Comparison of ENCODE assay signal across 19 cellular contexts in the genomic region with DNA sequence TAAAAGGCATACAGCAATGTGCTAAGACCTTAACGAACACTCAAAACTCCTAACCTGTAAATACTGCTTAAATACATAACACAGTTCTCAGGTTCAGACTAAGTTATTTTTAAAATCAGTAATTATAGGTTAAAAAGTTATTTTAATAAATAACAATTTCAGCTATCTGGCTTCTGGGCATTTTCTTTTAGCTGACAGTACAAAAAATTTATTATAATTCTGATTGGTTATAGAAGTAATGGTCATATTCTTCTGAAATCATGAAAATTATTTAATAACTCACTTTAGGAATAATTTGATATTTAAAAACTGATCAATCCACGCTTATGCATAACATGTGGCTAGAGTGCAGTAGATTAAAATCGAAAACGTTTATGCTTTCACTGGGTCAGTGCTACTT. TPM values are rescaled to one million over a fixed set of nuclear protein-coding genes. Genes with fewer than 3 reads are reported as not detected.
DNase-seq lines count a peak whose midpoint lies in the region; ATAC-seq, FAIRE-seq and TF ChIP-seq lines count a peak whose summit lies in the region.
"Had no signal": no experiment of that assay in that cellular context is flagged by ENCODE, and none has a peak within 500 bp of the region (broad histone marks: within the 10 kb centered on the region; RNA-seq: fewer than 3 reads in every experiment).

No MANE protein-coding gene starts in this region.

- no peak overlapping the region for H3K4me3 Mint-ChIP-seq in GM23338
- H3K4me3 Mint-ChIP-seq: B cell; CD4-positive, alpha-beta T cell; H9 had no signal

- no peak overlapping the region for H3K27ac Mint-ChIP-seq in GM23338
- H3K27ac Mint-ChIP-seq: B cell; CD4-positive, alpha-beta T cell; H9 had no signal

- no peaks in the 10 kb centered on the region; the same call in 1 of the 2 replicates for H3K9me3 ChIP-seq in Loucy (ENCODE audit: insufficient read depth, low read depth, low read length)
- no peaks in the 10 kb centered on the region for H3K9me3 ChIP-seq in SU-DHL-6 (ENCODE audit: insufficient read depth, low read length)
- H3K9me3 ChIP-seq in neutrophil = no peaks in the 10 kb centered on the region
- H3K9me3 ChIP-seq in small intestine (ENCODE audit: control insufficient read depth, low read depth) = no peaks in the 10 kb centered on the region
- no peaks in the 10 kb centered on the region for H3K9me3 ChIP-seq in psoas muscle

- H3K27me3 Mint-ChIP-seq in GM23338 (ENCODE audit: insufficient read depth, low read depth, poor library complexity) = no peaks in the 10 kb centered on the region
- H3K27me3 Mint-ChIP-seq: B cell; CD4-positive, alpha-beta T cell had no signal

- no peak for TF ChIP-seq CTCF in GM23338 (conservative IDR thresholded peaks at IDR 0.05; ENCODE audit: low read depth in 2 of 2)
- TF ChIP-seq CTCF in Loucy (conservative IDR thresholded peaks at IDR 0.05; ENCODE audit: low read length) = no peak
- no peak for TF ChIP-seq CTCF in SU-DHL-6 (IDR thresholded peaks at IDR 0.05; ENCODE audit: insufficient read depth, low read length, poor library complexity, severe bottlenecking)
- no peak for TF ChIP-seq CTCF in neutrophil (IDR thresholded peaks at IDR 0.05)
- no peak for TF ChIP-seq CTCF in psoas muscle (IDR thresholded peaks at IDR 0.05)

- no peaks in the 10 kb centered on the region for H3K79me2 ChIP-seq in GM23338 (replicated peaks; ENCODE audit: insufficient read depth)
- peaks cover 10% of the 10 kb centered on the region; the same call in 1 of the 2 replicates for H3K79me2 ChIP-seq in Loucy (ENCODE audit: insufficient read depth, low read length)
- no peaks in the 10 kb centered on the region for H3K79me2 ChIP-seq in SU-DHL-6 (ENCODE audit: insufficient read depth, low read length)

- H2AFZ ChIP-seq in GM23338 (0 out of 2 replicates have a peak overlapping the region, but pooled peaks have one; percentile 16), Loucy (ENCODE audit: low read length) (no peak overlapping the region), SU-DHL-6 (ENCODE audit: low read depth, low read length, severe bottlenecking) (no peak overlapping the region)

- FAIRE-seq in small intestine (lab: Jason Lieb, UNC) = no peak
- FAIRE-seq: GM12878, GM18507 had no signal

- no peaks in the 10 kb centered on the region for H3K27me3 ChIP-seq in GM23338 (ENCODE audit: insufficient read depth)
- H3K27me3 ChIP-seq in Loucy (ENCODE audit: insufficient read depth, low read length, poor library complexity, severe bottlenecking) = no peaks in the 10 kb centered on the region
- no peaks in the 10 kb centered on the region for H3K27me3 ChIP-seq in SU-DHL-6 (ENCODE audit: low read length)
- H3K27me3 ChIP-seq in neutrophil = no peaks in the 10 kb centered on the region
- no peaks in the 10 kb centered on the region for H3K27me3 ChIP-seq in small intestine (ENCODE audit: control insufficient read depth in 2 of 2, insufficient read depth in 2 of 2, low read length in 2 of 2)
- no peaks in the 10 kb centered on the region for H3K27me3 ChIP-seq in psoas muscle (ENCODE audit: insufficient read depth in 3 of 3, low read length in 2 of 3)

- no peaks in the 10 kb centered on the region for H3F3A ChIP-seq in GM23338 (replicated peaks; ENCODE audit: low read depth)
- peaks cover 23% of the 10 kb centered on the region for H3F3A ChIP-seq in Loucy (ENCODE audit: low read depth)
- peaks cover 10% of the 10 kb centered on the region for H3F3A ChIP-seq in SU-DHL-6 (ENCODE audit: insufficient read depth)

- H3K4me1 ChIP-seq in GM23338 (ENCODE audit: insufficient read depth) (no peaks in the 10 kb centered on the region), Loucy (ENCODE audit: insufficient read depth, low read length, poor library complexity, severe bottlenecking) (peaks cover 66% of the 10 kb centered on the region), neutrophil (ENCODE audit: control insufficient read depth in 1 of 2, insufficient read depth in 1 of 2, low read depth in 1 of 2, low read length in 1 of 2) (peaks cover 67 to 99% of the 10 kb centered on the region in 2 experiments), small intestine (ENCODE audit: control insufficient read depth in 2 of 2, insufficient read depth in 1 of 2, low read depth in 1 of 2, low read length in 1 of 2) (no peaks in the 10 kb centered on the region), psoas muscle (no peaks in the 10 kb centered on the region)

- intact Hi-C loops in psoas muscle (cut with DNase I) = no loop called here

- no peaks in the 10 kb centered on the region for H4K20me1 ChIP-seq in GM23338 (replicated peaks; ENCODE audit: insufficient read depth)
- no peaks in the 10 kb centered on the region for H4K20me1 ChIP-seq in Loucy (ENCODE audit: insufficient read depth, low read length, poor library complexity, severe bottlenecking)
- H4K20me1 ChIP-seq in SU-DHL-6 (ENCODE audit: low read depth, low read length) = no peaks in the 10 kb centered on the region

- peak overlapping the region; percentile 77 for H3K9ac ChIP-seq in Loucy (ENCODE audit: low read depth, low read length, poor library complexity, severe bottlenecking)
- H3K9ac ChIP-seq in SU-DHL-6 (ENCODE audit: low read length) = no peak overlapping the region

- H3K4me2 ChIP-seq in GM23338 = no peak overlapping the region
- peak overlapping the region; percentile 75 for H3K4me2 ChIP-seq in Loucy (ENCODE audit: low read depth, low read length, poor library complexity, severe bottlenecking)
- H3K4me2 ChIP-seq in SU-DHL-6 (ENCODE audit: low read depth, low read length, poor library complexity, severe bottlenecking) = peak overlapping the region; percentile 24

- H3K9me2 ChIP-seq in GM23338 (ENCODE audit: insufficient read depth) (no peaks in the 10 kb centered on the region), Loucy (replicated peaks; ENCODE audit: low read depth, low read length) (no peaks in the 10 kb centered on the region), SU-DHL-6 (replicated peaks; ENCODE audit: insufficient read depth, low read length) (no peaks in the 10 kb centered on the region)

- no peak overlapping the region for H3K27ac ChIP-seq in GM23338 (ENCODE audit: low read depth)
- no peak overlapping the region for H3K27ac ChIP-seq in SU-DHL-6 (ENCODE audit: low read depth, low read length)
- H3K27ac ChIP-seq in neutrophil = peak overlapping the region; percentile 74
- H3K27ac ChIP-seq in small intestine (ENCODE audit: low read depth in 1 of 2, low read length in 1 of 2) = no peak overlapping the region
- no peak overlapping the region for H3K27ac ChIP-seq in psoas muscle

- H3K4me1 Mint-ChIP-seq in GM23338 = peaks cover 13% of the 10 kb centered on the region
- H3K4me1 Mint-ChIP-seq: B cell had no signal

- peaks cover 9% of the 10 kb centered on the region; the same call in 2 of the 3 replicates for H3K36me3 Mint-ChIP-seq in GM23338 (ENCODE audit: low read depth)

- no peak overlapping the region for H3K4me3 ChIP-seq in GM23338
- peak overlapping the region; percentile 69 for H3K4me3 ChIP-seq in Loucy (ENCODE audit: low read length, poor library complexity, severe bottlenecking)
- no peak overlapping the region for H3K4me3 ChIP-seq in SU-DHL-6 (ENCODE audit: insufficient read depth, low read length, poor library complexity, severe bottlenecking)
- no peak overlapping the region for H3K4me3 ChIP-seq in neutrophil (ENCODE audit: low read depth in 1 of 2, low read length in 1 of 2)
- no peak overlapping the region for H3K4me3 ChIP-seq in small intestine (ENCODE audit: low read depth in 1 of 2, low read length in 2 of 2)
- H3K4me3 ChIP-seq in psoas muscle = no peak overlapping the region
- H3K4me3 ChIP-seq: GM12878 had no signal

- H3K36me3 ChIP-seq in GM23338 (ENCODE audit: insufficient read depth) (no peaks in the 10 kb centered on the region), Loucy (ENCODE audit: insufficient read depth, low read length) (no peaks in the 10 kb centered on the region; the same call in 1 of the 2 replicates), SU-DHL-6 (ENCODE audit: low read length) (0 out of 2 replicates have a peak, but pooled peaks cover under 1% of the 10 kb centered on the region), neutrophil (peaks cover 39% of the 10 kb centered on the region), small intestine (ENCODE audit: control insufficient read depth in 2 of 2, insufficient read depth in 2 of 2, low read length in 2 of 2) (no peaks in the 10 kb centered on the region), psoas muscle (ENCODE audit: insufficient read depth in 1 of 2, low read depth in 1 of 2) (no peaks in the 10 kb centered on the region)

- DNase-seq in GM23338 (ENCODE audit: low spot score) (no peak), small intestine (no peak), psoas muscle (no peak), Ammon's horn (ENCODE audit: low spot score) (no peak)
- DNase-seq: ACHN; C1 segment of cervical spinal cord; Calu3; CD4-positive, alpha-beta T cell; DMS 273 treated with DMSO at 0.1 percent for 48 hours; GOT3; H9 had no signal

- ATAC-seq in GM23338 (no peak), psoas muscle (no peak), GM21367 (IDR thresholded peaks at IDR 0.05; ENCODE audit: unreplicated experiment) (no peak)
- ATAC-seq: GM12878 had no signal

- peaks cover 14% of the 10 kb centered on the region for H3K9me3 Mint-ChIP-seq in GM23338
- H3K9me3 Mint-ChIP-seq: CD4-positive, alpha-beta T cell had no signal

- WGBS in small intestine, 3 donors = 73 to 84% (median 79%) methylated on average over 4 of the region's 4 CpGs
- 67 to 73% (median 72%) methylated on average over 4 of the region's 4 CpGs for WGBS in psoas muscle, 3 donors

TF ChIP-seq in GM23338, 12 proteins besides CTCF, POLR2A, EP300 and RAD21 (continues in another document):
- no peak for TF ChIP-seq STAT1 (IDR thresholded peaks at IDR 0.05; ENCODE audit: unreplicated experiment)
- no peak for TF ChIP-seq NANOG (IDR thresholded peaks at IDR 0.05; ENCODE audit: borderline replicate concordance)

RNA-seq across cellular contexts. Expression of a gene that starts 10.7 kb away (rescaled TPM):
- not detected in 2 replicates for total RNA-seq in GM23338 (2014; rRNA removed; shearing (Covaris generic))
- polyA plus RNA-seq in GM23338 (2016; fragmentation: Nextera tagmentation; extraction: Ambion mirVana) (not detected in 2 replicates), small intestine (1 to 10 TPM in 1 of 3 donors, under 1 TPM in 2; 0.48 to 4.9 (median 0.67) TPM), psoas muscle (under 1 TPM; 0.11 to 0.26 (median 0.19) TPM)
- total RNA-seq in psoas muscle = 1 to 10 TPM in 2 of 4 donors, under 1 TPM in 2; 0.24 to 1.2 (median 0.64) TPM
- total RNA-seq: B cell, Calu3, G401, GM12878, H9 had no signal
- polyA plus RNA-seq: GM12878 had no signal
